Comparison of ENCODE assay signal across 17 cellular contexts in genomic region chr1:116768416-116768815, GRCh38. TPM values are rescaled to one million over a fixed set of nuclear protein-coding genes. Genes with fewer than 3 reads are reported as not detected.
DNase-seq lines count a peak whose midpoint lies in the region; ATAC-seq lines count a peak whose summit lies in the region.
"Had no signal": no experiment of that assay in that cellular context is flagged by ENCODE, and none has a peak within 500 bp of the region (broad histone marks: within the 10 kb centered on the region; RNA-seq: fewer than 3 reads in every experiment).

No MANE protein-coding gene starts in this region.

- H3K27ac Mint-ChIP-seq in activated naive CD4-positive, alpha-beta T cell treated with anti-CD3 and anti-CD28 coated beads, Interleukin-2, amount 10 ng/mL, durations not matched to agents 7 days and 5 days: peak overlapping the region; percentile 99
- peak overlapping the region; percentile 99 to 100 for H3K27ac Mint-ChIP-seq in T-cell
- H3K27ac Mint-ChIP-seq in activated naive CD8-positive, alpha-beta T cell treated with anti-CD3 and anti-CD28 coated beads, Interleukin-2, amount 10 ng/mL, durations not matched to agents 7 days and 5 days: peak overlapping the region; percentile 96
- peak overlapping the region; percentile 96 to 98 for H3K27ac Mint-ChIP-seq in stimulated activated naive CD8-positive, alpha-beta T cell treated with anti-CD3 and anti-CD28 coated beads, Interleukin-15, amount 100 ng/mL, for 72 hours

- in situ Hi-C loops in ACHN (cut with HindIII; ENCODE audit: low pct_ligation_motif_present, low pct_unique_long_range_greater_than_20kb, low sequenced_read_pairs): no loop called here

- H3K4me1 Mint-ChIP-seq in activated naive CD4-positive, alpha-beta T cell treated with anti-CD3 and anti-CD28 coated beads, Interleukin-2, amount 10 ng/mL, durations not matched to agents 7 days and 5 days: peaks cover 99% of the 10 kb centered on the region
- peaks cover 98 to 99% (median 99%) of the 10 kb centered on the region in 3 donors for H3K4me1 Mint-ChIP-seq in T-cell
- peaks cover 87% of the 10 kb centered on the region for H3K4me1 Mint-ChIP-seq in activated naive CD8-positive, alpha-beta T cell treated with anti-CD3 and anti-CD28 coated beads, Interleukin-2, amount 10 ng/mL, durations not matched to agents 7 days and 5 days
- H3K4me1 Mint-ChIP-seq in stimulated activated naive CD8-positive, alpha-beta T cell treated with anti-CD3 and anti-CD28 coated beads, Interleukin-15, amount 100 ng/mL, for 72 hours: peaks cover 100% of the 10 kb centered on the region

- peaks cover 7% of the 10 kb centered on the region for H3K9me3 Mint-ChIP-seq in activated naive CD4-positive, alpha-beta T cell treated with anti-CD3 and anti-CD28 coated beads, Interleukin-2, amount 10 ng/mL, durations not matched to agents 7 days and 5 days
- no peaks in the 10 kb centered on the region for H3K9me3 Mint-ChIP-seq in T-cell
- no peaks in the 10 kb centered on the region for H3K9me3 Mint-ChIP-seq in activated naive CD8-positive, alpha-beta T cell treated with anti-CD3 and anti-CD28 coated beads, Interleukin-2, amount 10 ng/mL, durations not matched to agents 7 days and 5 days
- peaks cover 0 to 8% of the 10 kb centered on the region in 2 donors for H3K9me3 Mint-ChIP-seq in stimulated activated naive CD8-positive, alpha-beta T cell treated with anti-CD3 and anti-CD28 coated beads, Interleukin-15, amount 100 ng/mL, for 72 hours

- no peaks in the 10 kb centered on the region for H3K27me3 Mint-ChIP-seq in activated naive CD4-positive, alpha-beta T cell treated with anti-CD3 and anti-CD28 coated beads, Interleukin-2, amount 10 ng/mL, durations not matched to agents 7 days and 5 days
- no peaks in the 10 kb centered on the region for H3K27me3 Mint-ChIP-seq in T-cell
- no peaks in the 10 kb centered on the region for H3K27me3 Mint-ChIP-seq in activated naive CD8-positive, alpha-beta T cell treated with anti-CD3 and anti-CD28 coated beads, Interleukin-2, amount 10 ng/mL, durations not matched to agents 7 days and 5 days
- no peaks in the 10 kb centered on the region for H3K27me3 Mint-ChIP-seq in stimulated activated naive CD8-positive, alpha-beta T cell treated with anti-CD3 and anti-CD28 coated beads, Interleukin-15, amount 100 ng/mL, for 72 hours

- POLR2A ChIA-PET in T-cell (lab: Charles Lee): interaction anchor here (0.6 to 4.0 kb wide), 5 partner anchors 12 to 291 kb away, joined by 3 to 15 read pairs (median 11); partner anchors contain the start of genes CD2 (in 2 of the 2) and TTF2 (in 1 of the 2)
- POLR2A ChIA-PET in activated naive CD8-positive, alpha-beta T cell treated with anti-CD3 and anti-CD28 coated beads, Interleukin-2, amount 10 ng/mL, durations not matched to agents 7 days and 5 days (lab: Charles Lee): interaction anchor here (1.3 to 17.3 kb wide), 10 partner anchors 7 to 292 kb away, joined by 3 to 316 read pairs (median 32); partner anchors contain the start of genes CD2 and TTF2

- no peak for DNase-seq in activated naive CD4-positive, alpha-beta T cell treated with anti-CD3 and anti-CD28 coated beads, Interleukin-2, amount 10 ng/mL, durations not matched to agents 7 days and 5 days
- no peak for DNase-seq in activated naive CD4-positive, alpha-beta T cell treated with Interleukin-2 at 50 U/mL for 16 hours
- DNase-seq in T-cell (no peak), ACHN (no peak), SIG-M5 treated with dmso at 0.1 percent for 504 hours (lab: John Stamatoyannopoulos, UW; ENCODE audit: unreplicated experiment) (no peak)
- no peak for DNase-seq in activated naive CD8-positive, alpha-beta T cell treated with anti-CD3 and anti-CD28 coated beads, Interleukin-2, amount 10 ng/mL, durations not matched to agents 7 days and 5 days
- DNase-seq in stimulated activated naive CD8-positive, alpha-beta T cell treated with anti-CD3 and anti-CD28 coated beads, Interleukin-15, amount 100 ng/mL, for 72 hours: no peak
- DNase-seq: adrenal gland, GOT3, midbrain, retina, stomach had no signal

- peak overlapping the region; percentile 59 for H3K4me3 Mint-ChIP-seq in activated naive CD4-positive, alpha-beta T cell treated with anti-CD3 and anti-CD28 coated beads, Interleukin-2, amount 10 ng/mL, durations not matched to agents 7 days and 5 days
- peak overlapping the region; percentile 58 to 100 (median 64) for H3K4me3 Mint-ChIP-seq in T-cell
- peak overlapping the region; percentile 73 for H3K4me3 Mint-ChIP-seq in activated naive CD8-positive, alpha-beta T cell treated with anti-CD3 and anti-CD28 coated beads, Interleukin-2, amount 10 ng/mL, durations not matched to agents 7 days and 5 days
- H3K4me3 Mint-ChIP-seq in stimulated activated naive CD8-positive, alpha-beta T cell treated with anti-CD3 and anti-CD28 coated beads, Interleukin-15, amount 100 ng/mL, for 72 hours: peak overlapping the region; percentile 82 to 94

- peaks cover 76% of the 10 kb centered on the region for H3K36me3 Mint-ChIP-seq in activated naive CD4-positive, alpha-beta T cell treated with anti-CD3 and anti-CD28 coated beads, Interleukin-2, amount 10 ng/mL, durations not matched to agents 7 days and 5 days
- H3K36me3 Mint-ChIP-seq in T-cell: peaks cover 55% of the 10 kb centered on the region
- peaks cover 61% of the 10 kb centered on the region for H3K36me3 Mint-ChIP-seq in activated naive CD8-positive, alpha-beta T cell treated with anti-CD3 and anti-CD28 coated beads, Interleukin-2, amount 10 ng/mL, durations not matched to agents 7 days and 5 days

- CTCF ChIA-PET in activated naive CD4-positive, alpha-beta T cell treated with anti-CD3 and anti-CD28 coated beads, Interleukin-2, amount 10 ng/mL, durations not matched to agents 7 days and 5 days (lab: Charles Lee): interaction anchor here (1.0 to 12.8 kb wide), 10 partner anchors 13 to 114 kb away, joined by 3 to 162 read pairs (median 10); no protein-coding TSS in a partner anchor
- CTCF ChIA-PET in T-cell (lab: Charles Lee): interaction anchor here (0.9 to 5.2 kb wide), 6 partner anchors 14 to 241 kb away, joined by 3 to 55 read pairs (median 8); partner anchors contain the start of gene CD2 (in 2 of the 2)

- ATAC-seq in T-cell (replicated peaks in 1 of 4) (no peak), HG03342 (IDR thresholded peaks at IDR 0.05; ENCODE audit: unreplicated experiment) (no peak)
- no peak for ATAC-seq in activated naive CD8-positive, alpha-beta T cell treated with anti-CD3 and anti-CD28 coated beads, Interleukin-2, amount 10 ng/mL, durations not matched to agents 7 days and 5 days (ENCODE audit: low read depth)
- no peak for ATAC-seq in stimulated activated naive CD8-positive, alpha-beta T cell treated with anti-CD3 and anti-CD28 coated beads, Interleukin-15, amount 100 ng/mL, for 72 hours
- ATAC-seq: esophagus mucosa, gastroesophageal sphincter had no signal

RNA-seq across cellular contexts. Expression of gene CD2, which starts 14.2 kb away (rescaled TPM):
- 100 to 1,000 TPM; 119 to 209 (median 158) TPM for total RNA-seq in T-cell
- 100 to 1,000 TPM; 227 to 229 TPM for total RNA-seq in activated naive CD8-positive, alpha-beta T cell treated with anti-CD3 and anti-CD28 coated beads, Interleukin-2, amount 10 ng/mL, durations not matched to agents 7 days and 5 days
- total RNA-seq: bronchial epithelial cell, MCF 10A had no signal
